ENCODE assay signal across 8 cellular contexts in the genomic region with DNA sequence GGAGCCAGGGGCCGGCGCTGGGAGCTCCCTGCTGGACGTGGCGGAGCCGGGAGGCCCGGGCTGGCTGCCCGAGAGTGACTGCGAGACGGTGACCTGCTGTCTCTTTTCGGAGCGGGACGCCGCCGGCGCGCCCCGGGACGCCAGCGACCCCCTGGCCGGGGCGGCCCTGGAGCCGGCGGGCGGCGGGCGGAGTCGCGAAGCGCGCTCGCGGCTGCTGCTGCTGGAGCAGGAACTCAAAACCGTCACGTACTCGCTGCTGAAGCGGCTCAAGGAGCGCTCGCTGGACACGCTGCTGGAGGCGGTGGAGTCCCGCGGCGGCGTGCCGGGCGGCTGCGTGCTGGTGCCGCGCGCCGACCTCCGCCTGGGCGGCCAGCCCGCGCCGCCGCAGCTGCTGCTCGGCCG. TPM values are rescaled to one million over a fixed set of nuclear protein-coding genes. Genes with fewer than 3 reads are reported as not detected.
A peak's percentile ranks its signal among the peaks of the same experiment; 100 is the strongest.
DNase-seq lines count a peak whose midpoint lies in the region; ATAC-seq and TF ChIP-seq lines count a peak whose summit lies in the region.

No MANE protein-coding gene starts in this region.

- peaks cover 3% of the 10 kb centered on the region; the same call in 1 of the 2 replicates for H3K36me3 ChIP-seq in BJ (ENCODE audit: control insufficient read depth, insufficient read depth, low read length)
- H3K36me3 ChIP-seq in ascending aorta, result no peaks in the 10 kb centered on the region
- H3K36me3 ChIP-seq in kidney epithelial cell (ENCODE audit: control insufficient read depth, insufficient read depth, low read length), result no peaks in the 10 kb centered on the region
- H3K36me3 ChIP-seq in transverse colon, result no peaks in the 10 kb centered on the region

- 0% methylated on average over 3 of the region's 59 CpGs; no CpG with 5 or more reads in 1 of the 2 donors for WGBS in transverse colon (ENCODE audit: low coverage in 1 of 2), 2 donors

- no peak for TF ChIP-seq POLR2A in transverse colon (IDR thresholded peaks at IDR 0.05)

- in situ Hi-C loops in transverse colon (cut with MboI; ENCODE audit: low pct_ligation_motif_present in 1 of 4, low pct_unique_long_range_greater_than_20kb in 1 of 4, low sequenced_read_pairs in 3 of 4), result no loop called here

- H3K27me3 ChIP-seq in BJ (ENCODE audit: control insufficient read depth, insufficient read depth, low read length) (no peaks in the 10 kb centered on the region), ascending aorta (no peaks in the 10 kb centered on the region), kidney epithelial cell (ENCODE audit: control insufficient read depth, insufficient read depth, low read length) (no peaks in the 10 kb centered on the region), transverse colon (no peaks in the 10 kb centered on the region)

- CTCF ChIA-PET in BJ (lab: Yijun Ruan, JAX), result interaction anchor here (0.9 to 13.6 kb wide), 14 partner anchors 8 to 184 kb away, joined by 3 to 155 read pairs (median 4); no protein-coding TSS in a partner anchor

- DNase-seq in BJ (ENCODE audit: low read depth) (no peak), HK-2 (ENCODE audit: unreplicated experiment) (peak; percentile 38), ascending aorta (ENCODE audit: low spot score in 2 of 2) (no peak), kidney epithelial cell (ENCODE audit: low read depth) (no peak), transverse colon (peak; percentile 46), NCI-H2029 (lab: John Stamatoyannopoulos, UW) (no peak)
- DNase-seq in activated effector memory CD4-positive, alpha-beta T cell treated with anti-CD3 and anti-CD28 coated beads, Interleukin-2, amount 50 U/mL, for 16 hours, result no peak

- H3K4me3 ChIP-seq in BJ (ENCODE audit: low read depth, low read length), result peak overlapping the region; percentile 82
- peak overlapping the region; percentile 88 for H3K4me3 ChIP-seq in ascending aorta
- H3K4me3 ChIP-seq in kidney epithelial cell (ENCODE audit: low read depth, low read length), result peak overlapping the region; percentile 54
- H3K4me3 ChIP-seq in transverse colon, result peak overlapping the region; percentile 59 to 78 (median 73)

- H3K9me3 ChIP-seq in ascending aorta (no peaks in the 10 kb centered on the region), transverse colon (no peaks in the 10 kb centered on the region)

- peak overlapping the region; percentile 84 to 87 for H3K27ac ChIP-seq in ascending aorta
- H3K27ac ChIP-seq in transverse colon, result peak overlapping the region; percentile 84 to 92 (median 91)

- TF ChIP-seq EP300 in transverse colon (IDR thresholded peaks at IDR 0.05; ENCODE audit: low read depth), result no peak

- H3K4me1 ChIP-seq in ascending aorta (peaks cover 7 to 17% of the 10 kb centered on the region in 2 donors), transverse colon (peaks cover 9 to 58% (median 51%) of the 10 kb centered on the region in 4 donors)

- no peak for ATAC-seq in HG03342 (IDR thresholded peaks at IDR 0.05; ENCODE audit: unreplicated experiment)

- POLR2A ChIA-PET in BJ (lab: Charles Lee), result interaction anchor here (0.6 to 0.7 kb wide), 2 partner anchors 18 to 142 kb away, joined by 3 to 5 read pairs; no protein-coding TSS in a partner anchor

- TF ChIP-seq CTCF in BJ (IDR thresholded peaks at IDR 0.05; ENCODE audit: insufficient read depth, low read depth, low read length) (no peak), ascending aorta (IDR thresholded peaks at IDR 0.05) (no peak), kidney epithelial cell (IDR thresholded peaks at IDR 0.05; ENCODE audit: insufficient read depth, low read length, poor library complexity, severe bottlenecking) (no peak), transverse colon (IDR thresholded peaks at IDR 0.05) (no peak)

- intact Hi-C loops in ascending aorta (cut with DNase I) (loop anchor here (1.0 to 10.0 kb wide), 8 partner anchors 15 to 491 kb away; partner anchors contain the start of genes RPL4 and ZWILCH), transverse colon (cut with DNase I; ENCODE audit: low total_unique reads) (loop anchor here (5.0 kb wide), 3 partner anchors 69 to 149 kb away; no protein-coding TSS in a partner anchor)

RNA-seq across cellular contexts. Expression of gene SMAD6, which starts 1.5 kb away (rescaled TPM):
- 2.5 and 3.8 TPM in 2 replicates for polyA plus RNA-seq in BJ (2011; rRNA removed)
- polyA minus RNA-seq in BJ (2011; rRNA and poly(A)+ RNA removed), result 8.8 and 10.2 TPM in 2 replicates
- 140 TPM for total RNA-seq in ascending aorta
- 8.3 and 9.0 TPM in 2 replicates for total RNA-seq in kidney epithelial cell
- total RNA-seq in transverse colon, result 100 to 1,000 TPM in 1 of 4 donors, 10 to 100 TPM in 1, 1 to 10 TPM in 2; 6.7 to 214 (median 9.3) TPM

Comparison
In these comparisons a context has a peak if more than half of its experiments do, and no peak if none do; other contexts are left out.
1. DNase-seq: peak in HK-2 (single experiment) and transverse colon (single experiment); none in BJ (single experiment), ascending aorta (0 of 2), kidney epithelial cell (single experiment), activated effector memory CD4-positive, alpha-beta T cell treated with anti-CD3 and anti-CD28 coated beads, Interleukin-2, amount 50 U/mL, for 16 hours (single experiment) and NCI-H2029 (single experiment).
2. Peak in every context shown above with its lines, with median percentiles within 50 percentile points of each other: H3K4me3 ChIP-seq.